Comparison of ENCODE assay signal across 10 cellular contexts in genomic region chr11:105673089-105673488, GRCh38.
A peak's percentile ranks its signal among the peaks of the same experiment; 100 is the strongest.
DNase-seq lines count a peak whose midpoint lies in the region; ATAC-seq, FAIRE-seq and TF ChIP-seq lines count a peak whose summit lies in the region.
"Had no signal": no experiment of that assay in that cellular context is flagged by ENCODE, and none has a peak within 500 bp of the region (broad histone marks: within the 10 kb centered on the region; RNA-seq: fewer than 3 reads in every experiment).

No MANE protein-coding gene starts in this region.

- no peaks in the 10 kb centered on the region for H3K4me1 ChIP-seq in neural progenitor cell
- no peaks in the 10 kb centered on the region for H3K4me1 ChIP-seq in CD8-positive, alpha-beta T cell (ENCODE audit: insufficient read depth, low read length)

- no peaks in the 10 kb centered on the region for H3K9me3 ChIP-seq in neural progenitor cell (ENCODE audit: low read depth)
- no peaks in the 10 kb centered on the region for H3K9me3 ChIP-seq in CD8-positive, alpha-beta T cell (ENCODE audit: low read length)

- H3K79me2 ChIP-seq in neural progenitor cell (ENCODE audit: low read depth) = no peaks in the 10 kb centered on the region

- H3K27ac ChIP-seq in neural progenitor cell = no peak overlapping the region
- H3K27ac ChIP-seq in CD8-positive, alpha-beta T cell (ENCODE audit: low read depth, low read length) = no peak overlapping the region

- H3K36me3 ChIP-seq in H7 (replicated peaks; ENCODE audit: control insufficient read depth, insufficient read depth, low read length) (no peaks in the 10 kb centered on the region), neural progenitor cell (no peaks in the 10 kb centered on the region)
- H3K36me3 ChIP-seq in CD8-positive, alpha-beta T cell (ENCODE audit: insufficient read depth, low read length) = no peaks in the 10 kb centered on the region

- intact Hi-C loops in CD8-positive, alpha-beta T cell (cut with DNase I, micrococcal nuclease) = no loop called here

- peaks cover 2% of the 10 kb centered on the region for H4K20me1 ChIP-seq in neural progenitor cell (ENCODE audit: low read depth)

- no peak overlapping the region for H3K4me3 Mint-ChIP-seq in neural progenitor cell
- no peak overlapping the region for H3K4me3 Mint-ChIP-seq in CD8-positive, alpha-beta T cell
- H3K4me3 Mint-ChIP-seq: memory B cell had no signal

- no peak for TF ChIP-seq CTCF in cardiac fibroblast (IDR thresholded peaks at IDR 0.05; ENCODE audit: low read depth, low read length)
- no peak for TF ChIP-seq CTCF in neural progenitor cell (IDR thresholded peaks at IDR 0.05)
- no peak for TF ChIP-seq CTCF in CD8-positive, alpha-beta T cell (IDR thresholded peaks at IDR 0.05)

- H3K4me3 ChIP-seq in H7 (ENCODE audit: insufficient read depth, low read depth, low read length) (no peak overlapping the region), cardiac fibroblast (replicated peaks in 1 of 2; ENCODE audit: low read depth in 2 of 2, low read length in 2 of 2) (no peak overlapping the region), neural progenitor cell (no peak overlapping the region)
- H3K4me3 ChIP-seq in CD8-positive, alpha-beta T cell (ENCODE audit: low read depth, low read length) = no peak overlapping the region

- H3K36me3 Mint-ChIP-seq in neural progenitor cell = no peaks in the 10 kb centered on the region
- H3K36me3 Mint-ChIP-seq in CD8-positive, alpha-beta T cell = no peaks in the 10 kb centered on the region
- H3K36me3 Mint-ChIP-seq: memory B cell had no signal

- DNase-seq in H7 (peak; percentile 5), NCI-H226 (peak; percentile 4), cardiac fibroblast (ENCODE audit: low read depth in 2 of 2) (peak; percentile 59 to 63), neural progenitor cell (ENCODE audit: low spot score) (peak; percentile 87), frontal cortex (ENCODE audit: low spot score in 2 of 2) (no peak)
- DNase-seq in CD8-positive, alpha-beta T cell = no peak
- DNase-seq: activated gamma-delta T cell, NCI-H2171 treated with DMSO at 0.1 percent for 48 hours had no signal

- ATAC-seq in CD8-positive, alpha-beta T cell = no peak
- no peak for ATAC-seq in GM21529 (IDR thresholded peaks at IDR 0.05; ENCODE audit: unreplicated experiment)

- CTCF ChIA-PET in CD8-positive, alpha-beta T cell (lab: Charles Lee) = no interaction called here

- H2AFZ ChIP-seq in neural progenitor cell (replicated peaks) = no peak overlapping the region

- H3K4me2 ChIP-seq in neural progenitor cell = no peak overlapping the region

- H3K4me1 Mint-ChIP-seq in neural progenitor cell = no peaks in the 10 kb centered on the region
- H3K4me1 Mint-ChIP-seq in CD8-positive, alpha-beta T cell (ENCODE audit: low read depth) = no peaks in the 10 kb centered on the region
- H3K4me1 Mint-ChIP-seq: memory B cell had no signal

- no peak for FAIRE-seq in frontal cortex (lab: Jason Lieb, UNC)

- no peaks in the 10 kb centered on the region for H3K9me3 Mint-ChIP-seq in neural progenitor cell
- H3K9me3 Mint-ChIP-seq in CD8-positive, alpha-beta T cell = no peaks in the 10 kb centered on the region

- H3F3A ChIP-seq in neural progenitor cell (ENCODE audit: low read depth) = no peaks in the 10 kb centered on the region

- no peaks in the 10 kb centered on the region for H3K27me3 ChIP-seq in H7 (ENCODE audit: control insufficient read depth, insufficient read depth, low read length)
- H3K27me3 ChIP-seq in neural progenitor cell = no peaks in the 10 kb centered on the region
- H3K27me3 ChIP-seq in CD8-positive, alpha-beta T cell (ENCODE audit: insufficient read depth, low read length) = no peaks in the 10 kb centered on the region

- peaks cover 7% of the 10 kb centered on the region for H3K27me3 Mint-ChIP-seq in neural progenitor cell (ENCODE audit: insufficient read depth, low read depth)
- H3K27me3 Mint-ChIP-seq in CD8-positive, alpha-beta T cell (ENCODE audit: low read depth) = no peaks in the 10 kb centered on the region
- H3K27me3 Mint-ChIP-seq: memory B cell had no signal

- POLR2A ChIA-PET in CD8-positive, alpha-beta T cell (lab: Charles Lee) = no interaction called here

- H3K27ac Mint-ChIP-seq in neural progenitor cell = no peak overlapping the region
- no peak overlapping the region for H3K27ac Mint-ChIP-seq in CD8-positive, alpha-beta T cell
- H3K27ac Mint-ChIP-seq: memory B cell had no signal

- no peak overlapping the region for H3K9ac ChIP-seq in neural progenitor cell

Comparison
In these comparisons a context has a peak if more than half of its experiments do, and no peak if none do; other contexts are left out.
1. DNase-seq: peak in H7 (single experiment), NCI-H226 (single experiment), cardiac fibroblast (2 of 2) and neural progenitor cell (single experiment); none in frontal cortex (0 of 2) and CD8-positive, alpha-beta T cell (0 of 7).